16 cellular contexts compared by ENCODE assay signal in genomic region chr14:100487304-100487703, GRCh38.
"Had no signal": no experiment of that assay in that cellular context is flagged by ENCODE, and none has a peak within 500 bp of the region (broad histone marks: within the 10 kb centered on the region; RNA-seq: fewer than 3 reads in every experiment).

No MANE protein-coding gene starts in this region.

- H3K27ac ChIP-seq: heart right ventricle, neutrophil, sigmoid colon had no signal

- H3K4me3 ChIP-seq: dorsolateral prefrontal cortex, heart right ventricle, sigmoid colon had no signal

- DNase-seq: cortex of kidney; effector CD8-positive, alpha-beta T cell; heart right ventricle; hypothalamus; islet precursor cell; mammary epithelial cell; posterior cingulate gyrus; sigmoid colon; small intestine; stimulated activated CD4-positive, alpha-beta T cell treated with anti-CD3 and anti-CD28 coated beads, Interleukin-12 subunit alpha, Interleukin-12 subunit beta, amount 100 ng/mL, for 4 hours; stimulated activated naive CD4-positive, alpha-beta T cell treated with Interleukin-2 at 50 U/mL for 16 hours; trophoblast cell had no signal

- H3K9me3 ChIP-seq: heart right ventricle, neutrophil, sigmoid colon had no signal

- H3K27me3 ChIP-seq: dorsolateral prefrontal cortex, heart right ventricle, neutrophil, sigmoid colon had no signal

- H3K4me1 ChIP-seq: heart right ventricle, sigmoid colon had no signal

- H3K27me3 Mint-ChIP-seq: naive thymus-derived CD8-positive, alpha-beta T cell had no signal

- ATAC-seq: heart right ventricle, left lobe of liver had no signal
